11 cellular contexts compared by ENCODE assay signal in the genomic region with DNA sequence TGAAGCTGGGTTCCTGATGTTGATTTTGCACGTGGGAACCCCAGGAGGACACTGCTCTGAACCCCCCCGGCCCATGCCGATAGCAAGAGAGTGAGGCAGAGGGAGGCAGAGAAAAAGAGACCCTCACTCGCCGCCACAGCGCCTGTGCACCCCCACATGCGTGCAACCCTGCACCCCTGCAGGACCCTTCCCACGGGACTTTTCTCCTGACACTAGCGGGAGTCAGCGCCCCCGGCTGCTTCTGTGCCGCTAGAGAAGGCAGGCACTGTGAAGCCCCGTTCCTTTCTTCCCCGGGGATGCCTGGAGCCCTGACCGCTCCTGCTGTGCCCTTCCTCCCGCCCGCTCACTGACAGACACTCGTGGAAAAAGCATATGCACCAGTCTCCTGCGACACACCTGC.
DNase-seq lines count a peak whose midpoint lies in the region; ATAC-seq and TF ChIP-seq lines count a peak whose summit lies in the region.
"Had no signal": no experiment of that assay in that cellular context is flagged by ENCODE, and none has a peak within 500 bp of the region (broad histone marks: within the 10 kb centered on the region; RNA-seq: fewer than 3 reads in every experiment).

No MANE protein-coding gene starts in this region.

- 95% methylated on average over 18 of the region's 19 CpGs for WGBS in SK-N-SH (ENCODE audit: low lambda C conversion rate)

- no peak for TF ChIP-seq RAD21 in SK-N-SH (IDR thresholded peaks at IDR 0.05; ENCODE audit: low read length)

- CTCF ChIA-PET in SK-N-SH (lab: Yijun Ruan, JAX) = no interaction called here

- H3K36me3 Mint-ChIP-seq in naive B cell = no peaks in the 10 kb centered on the region

- H3K4me3 ChIP-seq in SK-N-SH (ENCODE audit: low read depth in 2 of 2, low read length in 1 of 2) = no peak overlapping the region

- peak; percentile 34 for ATAC-seq in GM18907 (IDR thresholded peaks at IDR 0.05; ENCODE audit: unreplicated experiment)
- ATAC-seq in GM21825 (IDR thresholded peaks at IDR 0.05; ENCODE audit: unreplicated experiment) = peak; percentile 13
- ATAC-seq in HG03342 (IDR thresholded peaks at IDR 0.05; ENCODE audit: unreplicated experiment) = peak; percentile 25
- peak; percentile 21 to 34 for ATAC-seq in naive B cell (ENCODE audit: low read depth in 2 of 2)
- ATAC-seq: left cardiac atrium had no signal

- TF ChIP-seq CTCF in SK-N-SH (IDR thresholded peaks at IDR 0.05) = no peak

- no peaks in the 10 kb centered on the region for H4K20me1 ChIP-seq in SK-N-SH (ENCODE audit: insufficient read depth)

- H3K9ac ChIP-seq in SK-N-SH = no peak overlapping the region

- H3K27ac Mint-ChIP-seq in naive B cell = peak overlapping the region in 5 of 6 donors; percentile 56 to 92 (median 73)

- no peaks in the 10 kb centered on the region for H3K9me3 Mint-ChIP-seq in naive B cell

- H3K27me3 Mint-ChIP-seq in naive B cell = no peaks in the 10 kb centered on the region

- H3K4me3 Mint-ChIP-seq in naive B cell = peak overlapping the region in 6 of 8 donors; percentile 31 to 85 (median 63)

- no peak overlapping the region for H3K27ac ChIP-seq in SK-N-SH (ENCODE audit: low read depth in 2 of 2, low read length in 1 of 2)

- no peak for DNase-seq in naive B cell
- no peak for DNase-seq in H4 (ENCODE audit: low spot score)
- DNase-seq in SK-N-SH = no peak
- no peak for DNase-seq in activated gamma-delta T cell treated with Interleukin-2 at 50 U/mL for 16 hours
- no peak for DNase-seq in NCI-H82 treated with DMSO at 0.1 percent for 48 hours (lab: John Stamatoyannopoulos, UW; ENCODE audit: unreplicated experiment)
- DNase-seq: DND-41, left cardiac atrium, NCI-H2107 had no signal

- H3K9me3 ChIP-seq in SK-N-SH = no peaks in the 10 kb centered on the region

- peaks cover 9 to 21% of the 10 kb centered on the region in 2 experiments for H3K36me3 ChIP-seq in SK-N-SH (replicated peaks in 1 of 2; ENCODE audit: control insufficient read depth in 1 of 2, insufficient read depth in 2 of 2, low read length in 1 of 2)

- no peaks in the 10 kb centered on the region for H3K27me3 ChIP-seq in SK-N-SH (ENCODE audit: insufficient read depth)

- POLR2A ChIA-PET in SK-N-SH (lab: Yijun Ruan, JAX) = no interaction called here

- TF ChIP-seq EP300 in SK-N-SH (IDR thresholded peaks at IDR 0.05; ENCODE audit: borderline replicate concordance in 1 of 2, low read depth in 1 of 2, low read length in 1 of 2) = no peak

- no peak overlapping the region for H3K4me2 ChIP-seq in SK-N-SH

- peaks cover 9 to 19% (median 12%) of the 10 kb centered on the region in 3 donors for H3K4me1 Mint-ChIP-seq in naive B cell

- no peak overlapping the region for H2AFZ ChIP-seq in SK-N-SH (ENCODE audit: low read depth)

- no peaks in the 10 kb centered on the region for H3K4me1 ChIP-seq in SK-N-SH (ENCODE audit: control insufficient read depth in 1 of 2, insufficient read depth in 2 of 2, low read depth in 1 of 2, low read length in 1 of 2)

- H3K79me2 ChIP-seq in SK-N-SH (ENCODE audit: insufficient read depth) = 0 out of 2 replicates have a peak, but pooled peaks cover 3% of the 10 kb centered on the region

- H3K9me2 ChIP-seq in SK-N-SH = no peaks in the 10 kb centered on the region

- no peaks in the 10 kb centered on the region for H3F3A ChIP-seq in SK-N-SH (replicated peaks; ENCODE audit: insufficient read depth)

TF ChIP-seq in SK-N-SH, 30 proteins besides CTCF, POLR2A, EP300 and RAD21:
- no peak for TF ChIP-seq USF2 (IDR thresholded peaks at IDR 0.05; ENCODE audit: borderline replicate concordance, low read depth, low read length)
- TF ChIP-seq, protein P1, sequence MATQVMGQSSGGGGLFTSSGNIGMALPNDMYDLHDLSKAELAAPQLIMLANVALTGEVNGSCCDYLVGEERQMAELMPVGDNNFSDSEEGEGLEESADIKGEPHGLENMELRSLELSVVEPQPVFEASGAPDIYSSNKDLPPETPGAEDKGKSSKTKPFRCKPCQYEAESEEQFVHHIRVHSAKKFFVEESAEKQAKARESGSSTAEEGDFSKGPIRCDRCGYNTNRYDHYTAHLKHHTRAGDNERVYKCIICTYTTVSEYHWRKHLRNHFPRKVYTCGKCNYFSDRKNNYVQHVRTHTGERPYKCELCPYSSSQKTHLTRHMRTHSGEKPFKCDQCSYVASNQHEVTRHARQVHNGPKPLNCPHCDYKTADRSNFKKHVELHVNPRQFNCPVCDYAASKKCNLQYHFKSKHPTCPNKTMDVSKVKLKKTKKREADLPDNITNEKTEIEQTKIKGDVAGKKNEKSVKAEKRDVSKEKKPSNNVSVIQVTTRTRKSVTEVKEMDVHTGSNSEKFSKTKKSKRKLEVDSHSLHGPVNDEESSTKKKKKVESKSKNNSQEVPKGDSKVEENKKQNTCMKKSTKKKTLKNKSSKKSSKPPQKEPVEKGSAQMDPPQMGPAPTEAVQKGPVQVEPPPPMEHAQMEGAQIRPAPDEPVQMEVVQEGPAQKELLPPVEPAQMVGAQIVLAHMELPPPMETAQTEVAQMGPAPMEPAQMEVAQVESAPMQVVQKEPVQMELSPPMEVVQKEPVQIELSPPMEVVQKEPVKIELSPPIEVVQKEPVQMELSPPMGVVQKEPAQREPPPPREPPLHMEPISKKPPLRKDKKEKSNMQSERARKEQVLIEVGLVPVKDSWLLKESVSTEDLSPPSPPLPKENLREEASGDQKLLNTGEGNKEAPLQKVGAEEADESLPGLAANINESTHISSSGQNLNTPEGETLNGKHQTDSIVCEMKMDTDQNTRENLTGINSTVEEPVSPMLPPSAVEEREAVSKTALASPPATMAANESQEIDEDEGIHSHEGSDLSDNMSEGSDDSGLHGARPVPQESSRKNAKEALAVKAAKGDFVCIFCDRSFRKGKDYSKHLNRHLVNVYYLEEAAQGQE (IDR thresholded peaks at IDR 0.05; ENCODE audit: low read depth, low read length) = no peak
- TF ChIP-seq TCF12 (IDR thresholded peaks at IDR 0.05) = no peak
- no peak for TF ChIP-seq SIN3A (IDR thresholded peaks at IDR 0.05; ENCODE audit: borderline replicate concordance, low read depth, low read length)
